In genomic region chr4:172982151-172982590, GRCh38 we compare ENCODE assay signal across 8 cellular contexts.
DNase-seq lines count a peak whose midpoint lies in the region; ATAC-seq and TF ChIP-seq lines count a peak whose summit lies in the region.

No MANE protein-coding gene starts in this region.

- peak overlapping the region; percentile 4 for H2BK5ac ChIP-seq in mesenchymal stem cell (ENCODE audit: low read depth, low read length, poor library complexity, severe bottlenecking)

- H3K9me3 Mint-ChIP-seq in CD14-positive monocyte = peaks cover 0 to 10% (median 5%) of the 10 kb centered on the region in 7 donors

- H3K27ac ChIP-seq in RWPE1 (peak overlapping the region; percentile 82), mesenchymal stem cell (ENCODE audit: low read length, poor library complexity, severe bottlenecking) (peak overlapping the region; percentile 94)

- ATAC-seq in HG02852 (IDR thresholded peaks at IDR 0.05; ENCODE audit: unreplicated experiment) (peak; percentile 25), HG02642 (IDR thresholded peaks at IDR 0.05; ENCODE audit: poor library complexity, unreplicated experiment) (no peak)

- no peak overlapping the region for H3K14ac ChIP-seq in mesenchymal stem cell (ENCODE audit: low read length in 2 of 2)

- no peaks in the 10 kb centered on the region for H3K27me3 ChIP-seq in mesenchymal stem cell (ENCODE audit: control insufficient read depth in 1 of 2, insufficient read depth in 1 of 2, low read length in 2 of 2)

- no peak overlapping the region for H3K4me3 ChIP-seq in mesenchymal stem cell (ENCODE audit: insufficient read depth in 1 of 2, low read depth in 1 of 2, low read length in 2 of 2)

- no peak overlapping the region for H3K23ac ChIP-seq in mesenchymal stem cell (ENCODE audit: low read length in 2 of 2)

- peak overlapping the region; percentile 85 for H3K9ac ChIP-seq in mesenchymal stem cell (ENCODE audit: low read length)

- POLR2A ChIA-PET in RWPE1 (lab: Yijun Ruan, JAX; ENCODE audit: low non-redundant PET) = no interaction called here

- H3K27me3 Mint-ChIP-seq in CD14-positive monocyte (ENCODE audit: low read depth in 3 of 3) = peaks cover 0 to 3% (median 2%) of the 10 kb centered on the region in 3 donors

- H2AK5ac ChIP-seq in mesenchymal stem cell (ENCODE audit: low read length, severe bottlenecking) = no peak overlapping the region

- TF ChIP-seq CTCF in RWPE1 (conservative IDR thresholded peaks at IDR 0.05; ENCODE audit: low read depth) (no peak), CD14-positive monocyte (IDR thresholded peaks at IDR 0.05) (no peak)

- H2BK12ac ChIP-seq in mesenchymal stem cell (ENCODE audit: low read length in 2 of 2) = no peak overlapping the region

- H3K4ac ChIP-seq in mesenchymal stem cell (ENCODE audit: low read depth in 1 of 2, low read length in 2 of 2) = peak overlapping the region in 1 of 2 experiments; percentile 75

- H3K36me3 ChIP-seq in mesenchymal stem cell (ENCODE audit: control insufficient read depth in 1 of 2, insufficient read depth in 2 of 2, low read depth in 1 of 2, low read length in 2 of 2) = no peaks in the 10 kb centered on the region

- peak overlapping the region; percentile 18 for H2AFZ ChIP-seq in mesenchymal stem cell (ENCODE audit: low read depth, low read length)

- H2BK120ac ChIP-seq in mesenchymal stem cell (ENCODE audit: low read depth, low read length) = peak overlapping the region; percentile 73

- H3K4me1 ChIP-seq in mesenchymal stem cell (ENCODE audit: control insufficient read depth, insufficient read depth, low read depth, low read length) = peaks cover 1% of the 10 kb centered on the region

- no peaks in the 10 kb centered on the region for H3K9me3 ChIP-seq in mesenchymal stem cell (ENCODE audit: control insufficient read depth, low read length)

- 0% methylated on average over 2 of the region's 2 CpGs for WGBS in mesenchymal stem cell

- no peak overlapping the region for H2BK15ac ChIP-seq in mesenchymal stem cell (ENCODE audit: low read depth, poor library complexity, severe bottlenecking)

- H4K8ac ChIP-seq in mesenchymal stem cell (ENCODE audit: low read length) = peak overlapping the region; percentile 7

- intact Hi-C loops in CD14-positive monocyte (cut with micrococcal nuclease) = no loop called here

- peak overlapping the region in 1 of 7 donors; percentile 48 for H3K27ac Mint-ChIP-seq in CD14-positive monocyte

- no peaks in the 10 kb centered on the region for H3K36me3 Mint-ChIP-seq in CD14-positive monocyte

- H3K79me1 ChIP-seq in mesenchymal stem cell (replicated peaks; ENCODE audit: low read length, poor library complexity, severe bottlenecking) = no peaks in the 10 kb centered on the region

- H3K4me3 Mint-ChIP-seq in CD14-positive monocyte = no peak overlapping the region

- no peak overlapping the region for H3K4me2 ChIP-seq in mesenchymal stem cell (ENCODE audit: low read length, poor library complexity, severe bottlenecking)

- H4K91ac ChIP-seq in mesenchymal stem cell (ENCODE audit: low read length) = no peak overlapping the region

- DNase-seq in GM03348 (ENCODE audit: low spot score) (peak; percentile 40), RWPE1 (ENCODE audit: low spot score) (peak; percentile 77), mesenchymal stem cell (peak; percentile 70), CD14-positive monocyte (ENCODE audit: low spot score) (no peak), NCI-H1048 (lab: John Stamatoyannopoulos, UW) (no peak)
- DNase-seq in stimulated activated CD4-positive, alpha-beta T cell treated with anti-CD3 and anti-CD28 coated beads, Interleukin-1b, Interleukin-23, amount 100 ng/mL, for 48 hours = no peak

- CTCF ChIA-PET in RWPE1 (lab: Yijun Ruan, JAX) = no interaction called here

- H3K4me1 Mint-ChIP-seq in CD14-positive monocyte = peaks cover 6% of the 10 kb centered on the region

- peak overlapping the region; percentile 6 to 54 for H3K18ac ChIP-seq in mesenchymal stem cell (ENCODE audit: low read depth in 1 of 2, low read length in 2 of 2)

Comparison
In these comparisons a context has a peak if more than half of its experiments do, and no peak if none do; other contexts are left out.
1. DNase-seq: peak in GM03348 (single experiment), RWPE1 (single experiment) and mesenchymal stem cell (single experiment); none in CD14-positive monocyte (single experiment), stimulated activated CD4-positive, alpha-beta T cell treated with anti-CD3 and anti-CD28 coated beads, Interleukin-1b, Interleukin-23, amount 100 ng/mL, for 48 hours (single experiment) and NCI-H1048 (single experiment).